ENCODE assay signal across 12 cellular contexts in the genomic region with DNA sequence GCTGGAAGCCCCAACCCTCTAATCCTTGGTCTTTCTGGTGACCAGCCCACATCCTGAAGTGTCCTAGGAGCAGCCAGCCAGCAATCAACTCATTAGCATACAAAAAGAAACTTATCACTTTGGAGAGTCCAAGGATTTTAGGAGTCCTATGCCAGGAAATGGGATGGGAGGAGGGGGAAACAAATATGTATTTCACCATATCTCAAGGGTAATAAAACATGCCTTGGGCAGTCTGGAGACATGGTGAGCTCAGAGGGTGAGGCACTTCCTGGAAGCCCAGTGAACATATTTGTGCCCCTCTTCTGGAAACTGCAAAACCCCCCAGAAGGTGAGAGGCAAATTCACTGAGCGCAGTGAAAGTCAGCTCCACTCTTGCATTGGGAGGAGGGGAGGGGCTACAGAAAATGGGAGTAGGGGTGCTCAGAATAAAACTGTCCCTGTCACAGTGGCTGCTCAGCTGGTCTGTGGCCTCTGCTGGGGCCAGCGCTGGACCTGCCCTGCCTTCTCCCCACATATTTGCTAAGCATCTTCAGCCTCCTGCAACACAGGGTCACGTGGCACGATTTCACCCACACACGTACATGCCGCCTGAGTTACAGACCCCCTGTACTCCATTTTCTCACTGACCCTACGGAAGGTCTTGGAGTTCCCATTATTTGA. TPM values are rescaled to one million over a fixed set of nuclear protein-coding genes. Genes with fewer than 3 reads are reported as not detected.
DNase-seq lines count a peak whose midpoint lies in the region; ATAC-seq, FAIRE-seq and TF ChIP-seq lines count a peak whose summit lies in the region.
"Had no signal": no experiment of that assay in that cellular context is flagged by ENCODE, and none has a peak within 500 bp of the region (broad histone marks: within the 10 kb centered on the region; RNA-seq: fewer than 3 reads in every experiment).

No MANE protein-coding gene starts in this region.

- H3K4me3 ChIP-seq in kidney (ENCODE audit: low read length in 2 of 2) (no peak overlapping the region), spleen (no peak overlapping the region)
- H3K4me3 ChIP-seq: prostate gland had no signal

- 74 to 96% (median 77%) methylated on average over 6 to 7 of the region's 7 CpGs for WGBS in spleen, 5 donors

- H3K4me3 Mint-ChIP-seq in T-helper 17 cell (no peak overlapping the region), endothelial cell (ENCODE audit: unreplicated experiment) (no peak overlapping the region)
- H3K4me3 Mint-ChIP-seq in activated CD8-positive, alpha-beta memory T cell treated with anti-CD3 and anti-CD28 coated beads, Interleukin-2, amount 10 ng/mL, durations not matched to agents 7 days and 5 days = no peak overlapping the region

- H3K27me3 Mint-ChIP-seq in T-helper 17 cell (no peaks in the 10 kb centered on the region), endothelial cell (ENCODE audit: unreplicated experiment) (peaks cover 3% of the 10 kb centered on the region)
- H3K27me3 Mint-ChIP-seq in activated CD8-positive, alpha-beta memory T cell treated with anti-CD3 and anti-CD28 coated beads, Interleukin-2, amount 10 ng/mL, durations not matched to agents 7 days and 5 days = no peaks in the 10 kb centered on the region

- H3K9me3 Mint-ChIP-seq in endothelial cell (ENCODE audit: unreplicated experiment) = no peaks in the 10 kb centered on the region
- no peaks in the 10 kb centered on the region for H3K9me3 Mint-ChIP-seq in activated CD8-positive, alpha-beta memory T cell treated with anti-CD3 and anti-CD28 coated beads, Interleukin-2, amount 10 ng/mL, durations not matched to agents 7 days and 5 days (ENCODE audit: low read depth)

- no peak overlapping the region for H3K9ac ChIP-seq in kidney (ENCODE audit: low read length in 2 of 2)

- H3K36me3 ChIP-seq in kidney (ENCODE audit: control insufficient read depth in 1 of 2, insufficient read depth in 2 of 2, low read length in 2 of 2) (no peaks in the 10 kb centered on the region), spleen (no peaks in the 10 kb centered on the region)
- H3K36me3 ChIP-seq: prostate gland had no signal

- H3K27me3 ChIP-seq in spleen (replicated peaks in 1 of 7) = no peaks in the 10 kb centered on the region

- H3K9me3 ChIP-seq in T-helper 17 cell (ENCODE audit: control insufficient read depth, low read length, poor library complexity, severe bottlenecking) (no peaks in the 10 kb centered on the region), kidney (ENCODE audit: control insufficient read depth in 1 of 2, low read length in 2 of 2) (no peaks in the 10 kb centered on the region), spleen (no peaks in the 10 kb centered on the region)
- H3K9me3 ChIP-seq: prostate gland had no signal

- intact Hi-C loops in kidney (cut with DNase I) = no loop called here
- intact Hi-C loops in spleen (cut with DNase I; ENCODE audit: low total_unique reads) = no loop called here

- CTCF ChIA-PET in activated CD8-positive, alpha-beta memory T cell treated with anti-CD3 and anti-CD28 coated beads, Interleukin-2, amount 10 ng/mL, durations not matched to agents 7 days and 5 days (lab: Charles Lee) = interaction anchor here (0.9 kb wide), 1 partner anchor 8 kb away, joined by 4 read pairs; no protein-coding TSS in a partner anchor

- DNase-seq in GM03348 (ENCODE audit: low spot score) = peak; percentile 73
- DNase-seq in T-helper 17 cell = no peak
- DNase-seq in kidney = peak; percentile 49
- DNase-seq in spleen = peak; percentile 30
- DNase-seq in H4 (ENCODE audit: low spot score) = no peak
- DNase-seq in endothelial cell (ENCODE audit: low spot score) = no peak
- DNase-seq in activated CD8-positive, alpha-beta memory T cell treated with anti-CD3 and anti-CD28 coated beads, Interleukin-2, amount 10 ng/mL, durations not matched to agents 7 days and 5 days = no peak
- DNase-seq: hippocampal formation, NCI-H1105, NCI-H69, Right ventricle myocardium superior had no signal

- H3K4me1 ChIP-seq in kidney (ENCODE audit: control insufficient read depth in 1 of 2, insufficient read depth in 1 of 2, low read depth in 1 of 2, low read length in 2 of 2) (peaks cover 4 to 12% of the 10 kb centered on the region in 2 donors), spleen (peaks cover 18 to 65% (median 46%) of the 10 kb centered on the region in 6 donors)

- FAIRE-seq in kidney (lab: Jason Lieb, UNC) = no peak

- no peak for ATAC-seq in T-helper 17 cell
- ATAC-seq in activated CD8-positive, alpha-beta memory T cell treated with anti-CD3 and anti-CD28 coated beads, Interleukin-2, amount 10 ng/mL, durations not matched to agents 7 days and 5 days = no peak

- H3K27ac Mint-ChIP-seq in T-helper 17 cell (peak overlapping the region; percentile 92), endothelial cell (ENCODE audit: unreplicated experiment) (no peak overlapping the region)
- H3K27ac Mint-ChIP-seq in activated CD8-positive, alpha-beta memory T cell treated with anti-CD3 and anti-CD28 coated beads, Interleukin-2, amount 10 ng/mL, durations not matched to agents 7 days and 5 days = no peak overlapping the region

- H3K36me3 Mint-ChIP-seq in T-helper 17 cell (ENCODE audit: low read depth) (no peaks in the 10 kb centered on the region), endothelial cell (ENCODE audit: low read depth, unreplicated experiment) (no peaks in the 10 kb centered on the region)
- no peaks in the 10 kb centered on the region for H3K36me3 Mint-ChIP-seq in activated CD8-positive, alpha-beta memory T cell treated with anti-CD3 and anti-CD28 coated beads, Interleukin-2, amount 10 ng/mL, durations not matched to agents 7 days and 5 days

- H3K27ac ChIP-seq in kidney (ENCODE audit: low read depth in 2 of 2, low read length in 2 of 2) = no peak overlapping the region
- peak overlapping the region in 5 of 8 donors; percentile 8 to 46 (median 33) for H3K27ac ChIP-seq in spleen
- H3K27ac ChIP-seq: prostate gland had no signal

- no peak for TF ChIP-seq POLR2A in spleen (IDR thresholded peaks at IDR 0.05)

- TF ChIP-seq CTCF in kidney (IDR thresholded peaks at IDR 0.05; ENCODE audit: borderline replicate concordance, extremely low read depth, insufficient read depth) (no peak), spleen (IDR thresholded peaks at IDR 0.05 in 8 of 11, conservative IDR thresholded peaks at IDR 0.05 in 3 of 11) (no peak), endothelial cell (IDR thresholded peaks at IDR 0.05; ENCODE audit: unreplicated experiment) (no peak)

- H3K4me1 Mint-ChIP-seq in T-helper 17 cell (peaks cover 31% of the 10 kb centered on the region), endothelial cell (ENCODE audit: unreplicated experiment) (peaks cover 39% of the 10 kb centered on the region)
- peaks cover 26% of the 10 kb centered on the region for H3K4me1 Mint-ChIP-seq in activated CD8-positive, alpha-beta memory T cell treated with anti-CD3 and anti-CD28 coated beads, Interleukin-2, amount 10 ng/mL, durations not matched to agents 7 days and 5 days

RNA-seq across cellular contexts. Expression of a gene that starts 17.7 kb away (rescaled TPM):
- 10 to 100 TPM; 30.0 to 34.0 TPM for total RNA-seq in T-helper 17 cell
- 97.6 TPM for total RNA-seq in kidney
- 14.2 TPM for polyA plus RNA-seq in kidney (ENCODE audit: insufficient read depth, low read depth, low replicate concordance)
- total RNA-seq in spleen = 100 to 1,000 TPM; 117 to 210 (median 129) TPM
- 10 to 100 TPM; 10.7 to 29.7 (median 11.8) TPM for polyA plus RNA-seq in spleen
- total RNA-seq in H4 (2014; rRNA removed; shearing (Covaris generic)) = 10.9 and 13.5 TPM in 2 replicates
- total RNA-seq in endothelial cell (ENCODE audit: unreplicated experiment) = 102 TPM
- total RNA-seq in activated CD8-positive, alpha-beta memory T cell treated with anti-CD3 and anti-CD28 coated beads, Interleukin-2, amount 10 ng/mL, durations not matched to agents 7 days and 5 days = 10 to 100 TPM; 52.7 to 71.5 TPM

Comparison
In these comparisons a context has a peak if more than half of its experiments do, and no peak if none do; other contexts are left out.
1. DNase-seq: peak in GM03348 (single experiment), kidney (single experiment) and spleen (single experiment); none in T-helper 17 cell (0 of 3), H4 (single experiment), endothelial cell (single experiment) and activated CD8-positive, alpha-beta memory T cell treated with anti-CD3 and anti-CD28 coated beads, Interleukin-2, amount 10 ng/mL, durations not matched to agents 7 days and 5 days (single experiment).
2. H3K27ac ChIP-seq: peak in spleen (5 of 8); none in kidney (0 of 2).